In the genomic region with DNA sequence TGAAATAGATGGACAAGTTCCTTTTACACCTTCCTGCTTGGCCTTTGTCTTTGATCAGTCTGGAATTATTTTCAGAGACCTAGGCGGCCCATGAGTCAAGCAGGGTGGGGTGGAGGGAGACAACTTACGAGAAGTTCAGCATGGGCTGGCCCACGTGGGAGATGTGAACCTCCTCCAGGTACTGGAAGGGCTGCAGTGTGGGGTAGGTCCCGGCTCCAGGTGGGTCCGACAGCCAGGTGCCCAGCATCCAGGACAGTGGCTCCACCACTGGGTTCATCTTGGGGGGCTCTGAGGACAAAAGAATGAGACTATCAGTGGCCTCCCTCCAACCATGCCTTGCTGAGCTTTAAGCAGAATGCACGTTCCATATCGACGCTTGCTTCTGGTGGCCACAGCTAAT, we compare ENCODE assay signal across 27 cellular contexts. TPM values are rescaled to one million over a fixed set of nuclear protein-coding genes. Genes with fewer than 3 reads are reported as not detected.
"Had no signal": no experiment of that assay in that cellular context is flagged by ENCODE, and none has a peak within 500 bp of the region (broad histone marks: within the 10 kb centered on the region; RNA-seq: fewer than 3 reads in every experiment).

No MANE protein-coding gene starts in this region.

- H3K27me3 ChIP-seq: pancreas, right lobe of liver, spleen, stomach, suprapubic skin, testis, tibial artery, transverse colon, upper lobe of right lung, uterus had no signal

- ATAC-seq: naive thymus-derived CD8-positive, alpha-beta T cell; natural killer cell treated with Interleukin-12 subunit alpha and Interleukin-12 subunit beta and Interleukin-15 and Interleukin-18, amount 100 ng/mL, for 72 hours; pancreas; psoas muscle; right cardiac atrium; right lobe of liver; stimulated activated memory B cell treated with anti-CD40 and anti-IgM and Interleukin-4, amounts not matched to agents 10 μg/mL and 1 μg/mL and 100 μg/mL, for 72 hours; upper lobe of right lung had no signal

- H3K4me1 ChIP-seq: pancreas, uterus had no signal

- H3K4me2 ChIP-seq: smooth muscle cell had no signal

- H3K4me3 ChIP-seq: pancreas, psoas muscle, right lobe of liver, skin epidermis, smooth muscle cell, spleen, stomach, suprapubic skin, testis, tibial artery, transverse colon, upper lobe of right lung, uterus had no signal

- DNase-seq: naive B cell; naive thymus-derived CD8-positive, alpha-beta T cell; nephron progenitor cell; nucleus accumbens; psoas muscle; right cardiac atrium; right lobe of liver; spleen; stimulated activated CD4-positive, alpha-beta T cell treated with anti-CD3 and anti-CD28 coated beads, Interleukin-12 subunit alpha, Interleukin-12 subunit beta, amount 100 ng/mL, for 4 hours; stimulated activated CD4-positive, alpha-beta T cell treated with anti-CD3 and anti-CD28 coated beads, Interleukin-1b, Interleukin-23, amount 100 ng/mL, for 48 hours; stimulated activated CD4-positive, alpha-beta T cell treated with anti-CD3 and anti-CD28 coated beads, Interleukin-4, amount 100 ng/mL, for 1 hour; stimulated activated CD4-positive, alpha-beta T cell treated with anti-CD3 and anti-CD28 coated beads, Interleukin-4, amount 100 ng/mL, for 4 hours; stimulated activated CD8-positive, alpha-beta memory T cell treated with anti-CD3 and anti-CD28 coated beads, Interleukin-4, amount 100 ng/mL, for 48 hours; stimulated activated naive CD4-positive, alpha-beta T cell treated with Interleukin-2 at 50 U/mL for 16 hours; stomach; testis; tibial artery; transverse colon; upper lobe of right lung; uterus had no signal

- H3K27ac ChIP-seq: neutrophil, pancreas, psoas muscle, right lobe of liver, skin epidermis, spleen, stomach, suprapubic skin, testis, tibial artery, transverse colon, upper lobe of right lung, uterus had no signal

- H3K36me3 ChIP-seq: uterus had no signal

- H3K9me3 ChIP-seq: neutrophil, pancreas, psoas muscle, right lobe of liver, spleen, stomach, suprapubic skin, testis, tibial artery, transverse colon, upper lobe of right lung, uterus had no signal

RNA-seq across cellular contexts. Expression of a gene that starts 47.6 kb away (rescaled TPM):
- total RNA-seq: naive thymus-derived CD8-positive, alpha-beta T cell had no signal
